Comparison of ENCODE assay signal across 1 cellular context in the genomic region with DNA sequence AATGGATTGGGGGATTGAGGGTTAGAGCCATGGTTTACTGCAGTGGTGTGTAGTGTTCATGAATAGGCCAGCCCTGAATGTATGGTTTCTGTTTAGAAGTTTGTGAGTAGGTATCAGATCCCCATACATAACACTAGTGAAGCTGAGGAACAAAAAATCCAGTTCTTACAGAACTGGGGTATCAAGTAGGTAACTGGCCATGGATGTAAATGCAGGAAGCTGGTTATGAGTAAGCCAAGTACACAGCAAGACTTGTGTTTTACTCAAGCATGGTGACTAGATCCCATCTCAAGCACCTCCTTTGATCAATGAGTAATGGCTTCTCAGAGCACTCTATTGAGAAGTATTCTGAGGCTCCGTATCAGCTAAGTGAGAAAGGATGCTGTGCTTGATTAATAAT.
TF ChIP-seq lines count a peak whose summit lies in the region.

No MANE protein-coding gene starts in this region.

TF ChIP-seq in A549, 52 proteins besides CTCF, POLR2A, EP300 and RAD21 (continued from another document):
- TF ChIP-seq, protein P1, sequence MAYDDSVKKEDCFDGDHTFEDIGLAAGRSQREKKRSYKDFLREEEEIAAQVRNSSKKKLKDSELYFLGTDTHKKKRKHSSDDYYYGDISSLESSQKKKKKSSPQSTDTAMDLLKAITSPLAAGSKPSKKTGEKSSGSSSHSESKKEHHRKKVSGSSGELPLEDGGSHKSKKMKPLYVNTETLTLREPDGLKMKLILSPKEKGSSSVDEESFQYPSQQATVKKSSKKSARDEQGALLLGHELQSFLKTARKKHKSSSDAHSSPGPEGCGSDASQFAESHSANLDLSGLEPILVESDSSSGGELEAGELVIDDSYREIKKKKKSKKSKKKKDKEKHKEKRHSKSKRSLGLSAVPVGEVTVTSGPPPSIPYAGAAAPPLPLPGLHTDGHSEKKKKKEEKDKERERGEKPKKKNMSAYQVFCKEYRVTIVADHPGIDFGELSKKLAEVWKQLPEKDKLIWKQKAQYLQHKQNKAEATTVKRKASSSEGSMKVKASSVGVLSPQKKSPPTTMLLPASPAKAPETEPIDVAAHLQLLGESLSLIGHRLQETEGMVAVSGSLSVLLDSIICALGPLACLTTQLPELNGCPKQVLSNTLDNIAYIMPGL (CRISPR knock-in tag; IDR thresholded peaks at IDR 0.05; ENCODE audit: borderline replicate concordance) = no peak
- TF ChIP-seq KDM5A (IDR thresholded peaks at IDR 0.05) (no peak), SREBF2 (IDR thresholded peaks at IDR 0.05) (no peak), ESRRA (IDR thresholded peaks at IDR 0.05; ENCODE audit: borderline replicate concordance, low read length) (no peak), HOXB13 (CRISPR knock-in tag; IDR thresholded peaks at IDR 0.05; ENCODE audit: low read depth) (no peak), GATA3 (IDR thresholded peaks at IDR 0.05; ENCODE audit: borderline replicate concordance) (no peak), RARB (CRISPR knock-in tag; IDR thresholded peaks at IDR 0.05) (no peak), HOXA7 (CRISPR knock-in tag; IDR thresholded peaks at IDR 0.05) (no peak), CBX2 (IDR thresholded peaks at IDR 0.05; ENCODE audit: borderline replicate concordance, low read depth) (no peak), NPAS2 (CRISPR knock-in tag; IDR thresholded peaks at IDR 0.05; ENCODE audit: borderline replicate concordance) (no peak), RFX5 (IDR thresholded peaks at IDR 0.05) (no peak)
